In the genomic region with DNA sequence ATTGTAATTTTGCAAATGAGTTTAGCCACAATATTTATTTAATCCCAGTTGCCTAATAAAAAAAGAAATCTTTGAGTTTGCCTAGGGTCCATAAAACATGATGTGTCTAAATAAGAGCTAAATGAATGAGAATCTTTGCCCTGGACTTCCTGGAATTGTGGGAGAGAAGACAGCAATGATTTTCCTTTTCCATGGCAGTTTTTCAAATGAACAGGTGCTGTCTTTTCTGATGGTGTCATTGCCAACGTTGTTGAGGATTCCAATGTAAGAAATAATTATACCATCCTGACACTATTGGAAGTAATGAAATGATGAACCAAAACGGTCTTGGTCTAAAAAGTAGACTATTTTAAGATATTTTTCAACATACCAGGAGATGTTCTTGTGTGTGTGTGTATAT, we compare ENCODE assay signal across 23 cellular contexts.
DNase-seq lines count a peak whose midpoint lies in the region; ATAC-seq and TF ChIP-seq lines count a peak whose summit lies in the region.
"Had no signal": no experiment of that assay in that cellular context is flagged by ENCODE, and none has a peak within 500 bp of the region (broad histone marks: within the 10 kb centered on the region; RNA-seq: fewer than 3 reads in every experiment).

No MANE protein-coding gene starts in this region.

- H3K4me1 Mint-ChIP-seq in stimulated activated naive CD8-positive, alpha-beta T cell treated with anti-CD3 and anti-CD28 coated beads, Interleukin-15, amount 100 ng/mL, for 72 hours = no peaks in the 10 kb centered on the region
- H3K4me1 Mint-ChIP-seq: CD14-positive monocyte; CD4-positive, alpha-beta memory T cell; CD4-positive, CD25-positive, alpha-beta regulatory T cell; CD8-positive, alpha-beta memory T cell had no signal

- H3K4me1 ChIP-seq in mesenchymal stem cell (ENCODE audit: control insufficient read depth, insufficient read depth, low read depth, low read length) = no peaks in the 10 kb centered on the region
- H3K4me1 ChIP-seq: A549, BE2C, BLaER1 had no signal

- no peak overlapping the region for H4K91ac ChIP-seq in mesenchymal stem cell (ENCODE audit: low read length)

- H2BK5ac ChIP-seq in mesenchymal stem cell (ENCODE audit: low read depth, low read length, poor library complexity, severe bottlenecking) = no peak overlapping the region

- H3K27ac Mint-ChIP-seq in stimulated activated naive CD8-positive, alpha-beta T cell treated with anti-CD3 and anti-CD28 coated beads, Interleukin-15, amount 100 ng/mL, for 72 hours = no peak overlapping the region
- H3K27ac Mint-ChIP-seq: CD14-positive monocyte; CD4-positive, alpha-beta memory T cell; CD4-positive, CD25-positive, alpha-beta regulatory T cell; CD8-positive, alpha-beta memory T cell had no signal

- H3K9ac ChIP-seq in mesenchymal stem cell (ENCODE audit: low read length) = no peak overlapping the region
- H3K9ac ChIP-seq: BLaER1 had no signal

- intact Hi-C loops in dorsolateral prefrontal cortex (cut with DNase I) = no loop called here

- H2BK15ac ChIP-seq in mesenchymal stem cell (ENCODE audit: low read depth, poor library complexity, severe bottlenecking) = no peak overlapping the region

- H2AFZ ChIP-seq in mesenchymal stem cell (ENCODE audit: low read depth, low read length) = no peak overlapping the region

- H3K4ac ChIP-seq in mesenchymal stem cell (ENCODE audit: low read depth in 1 of 2, low read length in 2 of 2) = no peak overlapping the region

- in situ Hi-C loops in G401 (cut with HindIII; ENCODE audit: low sequenced_read_pairs) = no loop called here

- H3K14ac ChIP-seq in mesenchymal stem cell (ENCODE audit: low read length in 2 of 2) = no peak overlapping the region

- no peak overlapping the region for H3K18ac ChIP-seq in mesenchymal stem cell (ENCODE audit: low read depth in 1 of 2, low read length in 2 of 2)

- no peak overlapping the region for H3K4me3 ChIP-seq in dorsolateral prefrontal cortex
- H3K4me3 ChIP-seq in mesenchymal stem cell (ENCODE audit: insufficient read depth in 1 of 2, low read depth in 1 of 2, low read length in 2 of 2) = no peak overlapping the region
- H3K4me3 ChIP-seq: A549, BLaER1 had no signal

- no peak overlapping the region for H3K23ac ChIP-seq in mesenchymal stem cell (ENCODE audit: low read length in 2 of 2)

- no peaks in the 10 kb centered on the region for H3K9me3 Mint-ChIP-seq in stimulated activated naive CD8-positive, alpha-beta T cell treated with anti-CD3 and anti-CD28 coated beads, Interleukin-15, amount 100 ng/mL, for 72 hours

- H3K9me3 ChIP-seq in mesenchymal stem cell (ENCODE audit: control insufficient read depth, low read length) = no peaks in the 10 kb centered on the region
- H3K9me3 ChIP-seq: A549, BE2C, BLaER1 had no signal

- DNase-seq in G401 (ENCODE audit: low spot score) (peak; percentile 80), NCI-H526 treated with DMSO at 0.1 percent for 48 hours (lab: John Stamatoyannopoulos, UW) (peak; percentile 3), cerebellum (ENCODE audit: low spot score) (peak; percentile 61), dorsolateral prefrontal cortex (no peak), mesenchymal stem cell (no peak)
- DNase-seq in stimulated activated naive CD8-positive, alpha-beta T cell treated with anti-CD3 and anti-CD28 coated beads, Interleukin-15, amount 100 ng/mL, for 72 hours = no peak
- DNase-seq: ACHN; BE2C; CD4-positive, alpha-beta memory T cell; CD4-positive, CD25-positive, alpha-beta regulatory T cell; CD8-positive, alpha-beta memory T cell; COR-L47; DMS 273 treated with DMSO at 0.1 percent for 48 hours; DMS153; DMS53; DMS79; DND-41; EL; GF-D8 had no signal

- H3K27ac ChIP-seq in dorsolateral prefrontal cortex (no peak overlapping the region), mesenchymal stem cell (ENCODE audit: low read length, poor library complexity, severe bottlenecking) (no peak overlapping the region)
- H3K27ac ChIP-seq: 22Rv1, A549, BLaER1 had no signal

- no peak overlapping the region for H2BK12ac ChIP-seq in mesenchymal stem cell (ENCODE audit: low read length in 2 of 2)

- no peak overlapping the region for H3K4me3 Mint-ChIP-seq in stimulated activated naive CD8-positive, alpha-beta T cell treated with anti-CD3 and anti-CD28 coated beads, Interleukin-15, amount 100 ng/mL, for 72 hours
- H3K4me3 Mint-ChIP-seq: CD14-positive monocyte; CD4-positive, alpha-beta memory T cell; CD4-positive, CD25-positive, alpha-beta regulatory T cell; CD8-positive, alpha-beta memory T cell had no signal

- no peak overlapping the region for H2BK120ac ChIP-seq in mesenchymal stem cell (ENCODE audit: low read depth, low read length)

- H3K4me2 ChIP-seq in mesenchymal stem cell (ENCODE audit: low read length, poor library complexity, severe bottlenecking) = no peak overlapping the region
- H3K4me2 ChIP-seq: A549, BLaER1 had no signal

- H3K79me1 ChIP-seq in mesenchymal stem cell (replicated peaks; ENCODE audit: low read length, poor library complexity, severe bottlenecking) = no peaks in the 10 kb centered on the region

- H4K8ac ChIP-seq in mesenchymal stem cell (ENCODE audit: low read length) = no peak overlapping the region

- ATAC-seq in stimulated activated naive CD8-positive, alpha-beta T cell treated with anti-CD3 and anti-CD28 coated beads, Interleukin-15, amount 100 ng/mL, for 72 hours = no peak
- ATAC-seq: A549 had no signal

- 45% methylated on average over 1 of the region's 2 CpGs for WGBS in mesenchymal stem cell

- H3K36me3 ChIP-seq in mesenchymal stem cell (ENCODE audit: control insufficient read depth in 1 of 2, insufficient read depth in 2 of 2, low read depth in 1 of 2, low read length in 2 of 2) = no peaks in the 10 kb centered on the region
- H3K36me3 ChIP-seq: BE2C, BLaER1 had no signal

- H2AK5ac ChIP-seq in mesenchymal stem cell (ENCODE audit: low read length, severe bottlenecking) = no peak overlapping the region

- peaks cover 6% of the 10 kb centered on the region for H3K27me3 Mint-ChIP-seq in stimulated activated naive CD8-positive, alpha-beta T cell treated with anti-CD3 and anti-CD28 coated beads, Interleukin-15, amount 100 ng/mL, for 72 hours
- H3K27me3 Mint-ChIP-seq: CD8-positive, alpha-beta memory T cell had no signal

- H3K27me3 ChIP-seq in dorsolateral prefrontal cortex (no peaks in the 10 kb centered on the region), mesenchymal stem cell (ENCODE audit: control insufficient read depth in 1 of 2, insufficient read depth in 1 of 2, low read length in 2 of 2) (no peaks in the 10 kb centered on the region)
- H3K27me3 ChIP-seq: BE2C, BLaER1 had no signal

- TF ChIP-seq CTCF in dorsolateral prefrontal cortex (IDR thresholded peaks at IDR 0.05 in 54 of 56, conservative IDR thresholded peaks at IDR 0.05 in 2 of 56; ENCODE audit: low read depth in 1 of 56, partially characterized antibody in 56 of 56) = no peak

Comparison
In these comparisons a context has a peak if more than half of its experiments do, and no peak if none do; other contexts are left out.
1. DNase-seq: peak in G401 (single experiment), NCI-H526 treated with DMSO at 0.1 percent for 48 hours (single experiment) and cerebellum (single experiment); none in stimulated activated naive CD8-positive, alpha-beta T cell treated with anti-CD3 and anti-CD28 coated beads, Interleukin-15, amount 100 ng/mL, for 72 hours (0 of 2), dorsolateral prefrontal cortex (0 of 10) and mesenchymal stem cell (single experiment).